Comparison of ENCODE assay signal across 12 cellular contexts in genomic region chr16:85585762-85586161, GRCh38.
"Had no signal": no experiment of that assay in that cellular context is flagged by ENCODE, and none has a peak within 500 bp of the region (broad histone marks: within the 10 kb centered on the region; RNA-seq: fewer than 3 reads in every experiment).

No MANE protein-coding gene starts in this region.

- H3K36me3 ChIP-seq: ascending aorta, left ventricle myocardium inferior, ovary, tibial nerve, uterus had no signal

- H3K4me1 ChIP-seq: uterus had no signal

- H3K4me3 Mint-ChIP-seq: activated naive CD4-positive, alpha-beta T cell treated with anti-CD3 and anti-CD28 coated beads, Interleukin-2, amount 10 ng/mL, durations not matched to agents 7 days and 5 days; stimulated activated naive B cell treated with anti-CD40 and anti-IgM and Interleukin-4, amounts not matched to agents 10 μg/mL and 1 μg/mL and 100 μg/mL, for 72 hours had no signal

- H3K27ac Mint-ChIP-seq: activated naive CD4-positive, alpha-beta T cell treated with anti-CD3 and anti-CD28 coated beads, Interleukin-2, amount 10 ng/mL, durations not matched to agents 7 days and 5 days; stimulated activated naive B cell treated with anti-CD40 and anti-IgM and Interleukin-4, amounts not matched to agents 10 μg/mL and 1 μg/mL and 100 μg/mL, for 72 hours had no signal

- H3K4me1 Mint-ChIP-seq: activated naive CD4-positive, alpha-beta T cell treated with anti-CD3 and anti-CD28 coated beads, Interleukin-2, amount 10 ng/mL, durations not matched to agents 7 days and 5 days had no signal

- DNase-seq: activated CD4-positive, alpha-beta T cell treated with anti-CD3 and anti-CD28 coated beads for 1 hour; activated CD4-positive, alpha-beta T cell treated with anti-CD3 and anti-CD28 coated beads, Interleukin-2, amount 50 U/mL, for 4 hours; activated naive CD4-positive, alpha-beta T cell treated with anti-CD3 and anti-CD28 coated beads, Interleukin-2, amount 10 ng/mL, durations not matched to agents 7 days and 5 days; stimulated activated CD4-positive, alpha-beta T cell treated with anti-CD3 and anti-CD28 coated beads, Interleukin-12 subunit alpha, Interleukin-12 subunit beta, amount 100 ng/mL, for 4 hours; stimulated activated naive B cell treated with anti-CD40 and anti-IgM and Interleukin-4, amounts not matched to agents 10 μg/mL and 1 μg/mL and 100 μg/mL, for 72 hours had no signal

- FAIRE-seq: endometrium had no signal

- H3K4me2 ChIP-seq: hepatocyte had no signal

- H2AFZ ChIP-seq: hepatocyte had no signal

- ATAC-seq: stimulated activated naive B cell treated with anti-CD40 and anti-IgM and Interleukin-4, amounts not matched to agents 10 μg/mL and 1 μg/mL and 100 μg/mL, for 72 hours had no signal

- H3K27me3 ChIP-seq: ascending aorta, hepatocyte, ovary, tibial nerve, uterus had no signal

- H3K27me3 Mint-ChIP-seq: activated naive CD4-positive, alpha-beta T cell treated with anti-CD3 and anti-CD28 coated beads, Interleukin-2, amount 10 ng/mL, durations not matched to agents 7 days and 5 days; stimulated activated naive B cell treated with anti-CD40 and anti-IgM and Interleukin-4, amounts not matched to agents 10 μg/mL and 1 μg/mL and 100 μg/mL, for 72 hours had no signal

- H3K9me3 ChIP-seq: ascending aorta, left ventricle myocardium inferior, ovary, tibial nerve, uterus had no signal

- H3K9me3 Mint-ChIP-seq: activated naive CD4-positive, alpha-beta T cell treated with anti-CD3 and anti-CD28 coated beads, Interleukin-2, amount 10 ng/mL, durations not matched to agents 7 days and 5 days; stimulated activated naive B cell treated with anti-CD40 and anti-IgM and Interleukin-4, amounts not matched to agents 10 μg/mL and 1 μg/mL and 100 μg/mL, for 72 hours had no signal

- H3K36me3 Mint-ChIP-seq: activated naive CD4-positive, alpha-beta T cell treated with anti-CD3 and anti-CD28 coated beads, Interleukin-2, amount 10 ng/mL, durations not matched to agents 7 days and 5 days had no signal

- H3K27ac ChIP-seq: ascending aorta, hepatocyte, left ventricle myocardium inferior, ovary, tibial nerve, uterus had no signal

- H3K4me3 ChIP-seq: ascending aorta, hepatocyte, left ventricle myocardium inferior, ovary, tibial nerve, uterus had no signal
